ENCODE assay signal across 10 cellular contexts in genomic region chr12:116171549-116171948, GRCh38.
A peak's percentile ranks its signal among the peaks of the same experiment; 100 is the strongest.
DNase-seq lines count a peak whose midpoint lies in the region; ATAC-seq, FAIRE-seq and TF ChIP-seq lines count a peak whose summit lies in the region.
"Had no signal": no experiment of that assay in that cellular context is flagged by ENCODE, and none has a peak within 500 bp of the region (broad histone marks: within the 10 kb centered on the region; RNA-seq: fewer than 3 reads in every experiment).

No MANE protein-coding gene starts in this region.

- no peak for TF ChIP-seq EP300 in esophagus muscularis mucosa (IDR thresholded peaks at IDR 0.05)

- no peaks in the 10 kb centered on the region for H3K27me3 ChIP-seq in CD4-positive, CD25-positive, alpha-beta regulatory T cell (ENCODE audit: control insufficient read depth, insufficient read depth, low read length)
- no peaks in the 10 kb centered on the region for H3K27me3 ChIP-seq in left lung
- H3K27me3 ChIP-seq in esophagus muscularis mucosa, result no peaks in the 10 kb centered on the region
- H3K27me3 ChIP-seq: vagina had no signal

- intact Hi-C loops in left lung (cut with DNase I), result no loop called here
- intact Hi-C loops in esophagus muscularis mucosa (cut with DNase I), result no loop called here

- WGBS in esophagus muscularis mucosa, result 81% methylated on average over 3 of the region's 3 CpGs

- H3K36me3 Mint-ChIP-seq in CD4-positive, CD25-positive, alpha-beta regulatory T cell, result peaks cover 5% of the 10 kb centered on the region
- peaks cover 1% of the 10 kb centered on the region for H3K36me3 Mint-ChIP-seq in activated naive CD8-positive, alpha-beta T cell treated with anti-CD3 and anti-CD28 coated beads, Interleukin-2, amount 10 ng/mL, durations not matched to agents 7 days and 5 days

- no peak for DNase-seq in CD4-positive, CD25-positive, alpha-beta regulatory T cell
- no peak for DNase-seq in H54 (ENCODE audit: insufficient read length, low spot score)
- no peak for DNase-seq in activated naive CD8-positive, alpha-beta T cell treated with anti-CD3 and anti-CD28 coated beads, Interleukin-2, amount 10 ng/mL, durations not matched to agents 7 days and 5 days
- no peak for DNase-seq in left lung
- no peak for DNase-seq in Ammon's horn (ENCODE audit: low spot score)
- DNase-seq in esophagus muscularis mucosa (ENCODE audit: extremely low spot score), result no peak
- DNase-seq: NCI-H2171 treated with DMSO at 0.1 percent for 48 hours had no signal

- peaks cover 51 to 75% (median 58%) of the 10 kb centered on the region in 4 donors for H3K4me1 Mint-ChIP-seq in CD4-positive, CD25-positive, alpha-beta regulatory T cell
- peaks cover 29% of the 10 kb centered on the region for H3K4me1 Mint-ChIP-seq in activated naive CD8-positive, alpha-beta T cell treated with anti-CD3 and anti-CD28 coated beads, Interleukin-2, amount 10 ng/mL, durations not matched to agents 7 days and 5 days

- ATAC-seq in CD4-positive, CD25-positive, alpha-beta regulatory T cell (ENCODE audit: low read depth in 2 of 2), result no peak
- ATAC-seq in activated naive CD8-positive, alpha-beta T cell treated with anti-CD3 and anti-CD28 coated beads, Interleukin-2, amount 10 ng/mL, durations not matched to agents 7 days and 5 days (ENCODE audit: low read depth), result no peak
- ATAC-seq in left lung (peak; percentile 27), GM21390 (IDR thresholded peaks at IDR 0.05; ENCODE audit: unreplicated experiment) (no peak), HG02623 (IDR thresholded peaks at IDR 0.05; ENCODE audit: unreplicated experiment) (no peak)

- peak overlapping the region; percentile 13 to 96 (median 59) for H3K27ac Mint-ChIP-seq in CD4-positive, CD25-positive, alpha-beta regulatory T cell
- peak overlapping the region; percentile 91 for H3K27ac Mint-ChIP-seq in activated naive CD8-positive, alpha-beta T cell treated with anti-CD3 and anti-CD28 coated beads, Interleukin-2, amount 10 ng/mL, durations not matched to agents 7 days and 5 days

- no peaks in the 10 kb centered on the region for H3K9me3 Mint-ChIP-seq in CD4-positive, CD25-positive, alpha-beta regulatory T cell
- no peaks in the 10 kb centered on the region for H3K9me3 Mint-ChIP-seq in activated naive CD8-positive, alpha-beta T cell treated with anti-CD3 and anti-CD28 coated beads, Interleukin-2, amount 10 ng/mL, durations not matched to agents 7 days and 5 days

- TF ChIP-seq CTCF in left lung (IDR thresholded peaks at IDR 0.05) (no peak), esophagus muscularis mucosa (IDR thresholded peaks at IDR 0.05) (no peak)

- H3K9me3 ChIP-seq in CD4-positive, CD25-positive, alpha-beta regulatory T cell (ENCODE audit: control insufficient read depth in 2 of 2, low read length in 2 of 2), result no peaks in the 10 kb centered on the region
- H3K9me3 ChIP-seq in left lung, result no peaks in the 10 kb centered on the region
- no peaks in the 10 kb centered on the region for H3K9me3 ChIP-seq in esophagus muscularis mucosa
- H3K9me3 ChIP-seq: vagina had no signal

- no peak overlapping the region for H3K27ac ChIP-seq in CD4-positive, CD25-positive, alpha-beta regulatory T cell (ENCODE audit: insufficient read depth, low read length, poor library complexity, severe bottlenecking)
- H3K27ac ChIP-seq in left lung (no peak overlapping the region), esophagus muscularis mucosa (replicated peaks in 1 of 4) (no peak overlapping the region)
- H3K27ac ChIP-seq: vagina had no signal

- no peaks in the 10 kb centered on the region for H3K36me3 ChIP-seq in CD4-positive, CD25-positive, alpha-beta regulatory T cell (ENCODE audit: control insufficient read depth, insufficient read depth, low read length)
- H3K36me3 ChIP-seq in left lung, result no peaks in the 10 kb centered on the region
- no peaks in the 10 kb centered on the region for H3K36me3 ChIP-seq in esophagus muscularis mucosa
- H3K36me3 ChIP-seq: vagina had no signal

- H3K4me3 ChIP-seq in CD4-positive, CD25-positive, alpha-beta regulatory T cell (ENCODE audit: low read depth, low read length), result peak overlapping the region; percentile 77
- H3K4me3 ChIP-seq in left lung (no peak overlapping the region), esophagus muscularis mucosa (no peak overlapping the region)
- H3K4me3 ChIP-seq: vagina had no signal

- H3K27me3 Mint-ChIP-seq in CD4-positive, CD25-positive, alpha-beta regulatory T cell, result no peaks in the 10 kb centered on the region
- no peaks in the 10 kb centered on the region for H3K27me3 Mint-ChIP-seq in activated naive CD8-positive, alpha-beta T cell treated with anti-CD3 and anti-CD28 coated beads, Interleukin-2, amount 10 ng/mL, durations not matched to agents 7 days and 5 days

- FAIRE-seq in H54 (lab: Jason Lieb, UNC), result peak; percentile 72

- peaks cover 19% of the 10 kb centered on the region for H3K4me1 ChIP-seq in CD4-positive, CD25-positive, alpha-beta regulatory T cell (ENCODE audit: control insufficient read depth, insufficient read depth, low read length, poor library complexity, severe bottlenecking)
- H3K4me1 ChIP-seq in left lung (peaks cover 6 to 28% of the 10 kb centered on the region in 2 donors), esophagus muscularis mucosa (peaks cover 45 to 70% (median 57%) of the 10 kb centered on the region in 4 donors)

- peak overlapping the region in 3 of 4 donors; percentile 35 to 68 (median 64) for H3K4me3 Mint-ChIP-seq in CD4-positive, CD25-positive, alpha-beta regulatory T cell
- H3K4me3 Mint-ChIP-seq in activated naive CD8-positive, alpha-beta T cell treated with anti-CD3 and anti-CD28 coated beads, Interleukin-2, amount 10 ng/mL, durations not matched to agents 7 days and 5 days, result peak overlapping the region; percentile 85

- POLR2A ChIA-PET in activated naive CD8-positive, alpha-beta T cell treated with anti-CD3 and anti-CD28 coated beads, Interleukin-2, amount 10 ng/mL, durations not matched to agents 7 days and 5 days (lab: Charles Lee), result interaction anchor here (1.0 kb wide), 1 partner anchor 30 kb away, joined by 3 read pairs; no protein-coding TSS in a partner anchor

- TF ChIP-seq POLR2A in H54 (IDR thresholded peaks at IDR 0.05; ENCODE audit: low read depth, low read length) (no peak), esophagus muscularis mucosa (IDR thresholded peaks at IDR 0.05; ENCODE audit: low read depth) (no peak)
